6 cellular contexts compared by ENCODE assay signal in genomic region chr17:68517629-68518028, GRCh38. TPM values are rescaled to one million over a fixed set of nuclear protein-coding genes. Genes with fewer than 3 reads are reported as not detected.
DNase-seq lines count a peak whose midpoint lies in the region; ATAC-seq and TF ChIP-seq lines count a peak whose summit lies in the region.
"Not testable (repeated sequence)": the region's sequence is repeated elsewhere in the genome, so short reads cannot be mapped to it uniquely, and the experiment has no call there.

No MANE protein-coding gene starts in this region.

- TF ChIP-seq CTCF in CD4-positive, alpha-beta T cell (IDR thresholded peaks at IDR 0.05); MCF 10A (IDR thresholded peaks at IDR 0.05; ENCODE audit: unreplicated experiment); right atrium auricular region (IDR thresholded peaks at IDR 0.05); natural killer cell (IDR thresholded peaks at IDR 0.05): not testable (repeated sequence)

- H3K4me3 ChIP-seq in right atrium auricular region; skeletal muscle tissue (ENCODE audit: low read length in 3 of 3): not testable (repeated sequence)

- peaks cover 78% of the 10 kb centered on the region for H3K36me3 Mint-ChIP-seq in CD4-positive, alpha-beta T cell (ENCODE audit: low read depth)
- H3K36me3 Mint-ChIP-seq in MCF 10A (ENCODE audit: insufficient read depth, unreplicated experiment) (peaks cover 60% of the 10 kb centered on the region), natural killer cell (peaks cover 25% of the 10 kb centered on the region)

- not testable (repeated sequence) for BruUV-seq in MCF 10A (replicated peaks; lab: Mats Ljungman, UMichigan)

- not testable (repeated sequence) for H3K27me3 ChIP-seq in CD4-positive, alpha-beta T cell (ENCODE audit: control insufficient read depth, insufficient read depth, low read length); right atrium auricular region; skeletal muscle tissue (ENCODE audit: control insufficient read depth in 3 of 3, insufficient read depth in 3 of 3, low read length in 3 of 3)

- DNase-seq in CD4-positive, alpha-beta T cell; MCF 10A (ENCODE audit: unreplicated experiment); right atrium auricular region (ENCODE audit: low spot score); left lobe of liver (ENCODE audit: low spot score); natural killer cell: not testable (repeated sequence)

- intact Hi-C loops in CD4-positive, alpha-beta T cell (cut with DNase I, micrococcal nuclease); MCF 10A (cut with micrococcal nuclease); natural killer cell (cut with micrococcal nuclease): not testable (repeated sequence)

- H3K27me3 Mint-ChIP-seq in CD4-positive, alpha-beta T cell; MCF 10A (ENCODE audit: insufficient read depth, unreplicated experiment); natural killer cell (ENCODE audit: low read depth in 2 of 2): not testable (repeated sequence)

- POLR2A ChIA-PET in CD4-positive, alpha-beta T cell (lab: Charles Lee); MCF 10A (lab: Yijun Ruan, JAX): not testable (repeated sequence)

- not testable (repeated sequence) for ATAC-seq in CD4-positive, alpha-beta T cell (ENCODE audit: poor library complexity); natural killer cell
- ATAC-seq in left lobe of liver, result peak; percentile 42

- not testable (repeated sequence) for H3K4me3 Mint-ChIP-seq in CD4-positive, alpha-beta T cell; MCF 10A (ENCODE audit: unreplicated experiment); natural killer cell

- peaks cover 75% of the 10 kb centered on the region for H3K4me1 Mint-ChIP-seq in CD4-positive, alpha-beta T cell (ENCODE audit: low read depth)
- H3K4me1 Mint-ChIP-seq in MCF 10A (ENCODE audit: insufficient read depth, unreplicated experiment), result peaks cover 18% of the 10 kb centered on the region
- peaks cover 69 to 72% of the 10 kb centered on the region in 2 donors for H3K4me1 Mint-ChIP-seq in natural killer cell

- peak overlapping the region; percentile 29 for H3K27ac Mint-ChIP-seq in CD4-positive, alpha-beta T cell
- H3K27ac Mint-ChIP-seq in MCF 10A (ENCODE audit: low read depth, unreplicated experiment) (peak overlapping the region; percentile 33), natural killer cell (peak overlapping the region; percentile 73 to 98)

- H3K36me3 ChIP-seq in right atrium auricular region (peaks cover 42% of the 10 kb centered on the region), skeletal muscle tissue (ENCODE audit: control insufficient read depth in 3 of 3, insufficient read depth in 3 of 3, low read length in 3 of 3) (peaks cover 4 to 19% (median 16%) of the 10 kb centered on the region in 3 donors)

- not testable (repeated sequence) for H3K27ac ChIP-seq in CD4-positive, alpha-beta T cell (ENCODE audit: low read depth, low read length)
- H3K27ac ChIP-seq in right atrium auricular region (peak overlapping the region; percentile 97 to 99), skeletal muscle tissue (ENCODE audit: low read depth, low read length) (peak overlapping the region; percentile 23)

- not testable (repeated sequence) for H3K9me3 ChIP-seq in CD4-positive, alpha-beta T cell (ENCODE audit: control insufficient read depth, low read length); right atrium auricular region; skeletal muscle tissue (ENCODE audit: control insufficient read depth in 3 of 3, low read length in 3 of 3)

- H3K4me1 ChIP-seq in right atrium auricular region, result peaks cover 0 to 68% of the 10 kb centered on the region in 2 donors
- peaks cover 41 to 65% (median 54%) of the 10 kb centered on the region in 3 donors for H3K4me1 ChIP-seq in skeletal muscle tissue (ENCODE audit: control insufficient read depth in 3 of 3, insufficient read depth in 3 of 3, low read length in 3 of 3)

- H3K9me3 Mint-ChIP-seq in CD4-positive, alpha-beta T cell; MCF 10A (ENCODE audit: unreplicated experiment); natural killer cell: not testable (repeated sequence)

- CTCF ChIA-PET in CD4-positive, alpha-beta T cell (lab: Charles Lee), result not testable (repeated sequence)
- CTCF ChIA-PET in MCF 10A (lab: Yijun Ruan, JAX), result interaction anchor here (0.6 kb wide), 1 partner anchor 545 kb away, joined by 3 read pairs; no protein-coding TSS in a partner anchor

- H3K9ac ChIP-seq in skeletal muscle tissue (ENCODE audit: low read depth in 1 of 3, low read length in 3 of 3), result not testable (repeated sequence)

RNA-seq across cellular contexts. Expression of gene PRKAR1A, which starts 5.4 kb away (rescaled TPM):
- 10 to 100 TPM; 88.8 to 89.1 TPM for total RNA-seq in CD4-positive, alpha-beta T cell
- 264 and 271 TPM in 2 replicates for total RNA-seq in MCF 10A (2022)
- 100 to 1,000 TPM; 534 to 672 TPM for total RNA-seq in right atrium auricular region
- 116 TPM for total RNA-seq in left lobe of liver
- 100 to 1,000 TPM; 215 to 267 (median 234) TPM for total RNA-seq in natural killer cell
- total RNA-seq in skeletal muscle tissue, result 267 TPM

Comparison
In these comparisons a context has a peak if more than half of its experiments do, and no peak if none do; other contexts are left out.
1. H3K27ac Mint-ChIP-seq: peak in every context shown above with its lines; median percentile 86 in natural killer cell; 33 in MCF 10A; 29 in CD4-positive, alpha-beta T cell.